Comparison of ENCODE assay signal across 1 cellular context in the genomic region with DNA sequence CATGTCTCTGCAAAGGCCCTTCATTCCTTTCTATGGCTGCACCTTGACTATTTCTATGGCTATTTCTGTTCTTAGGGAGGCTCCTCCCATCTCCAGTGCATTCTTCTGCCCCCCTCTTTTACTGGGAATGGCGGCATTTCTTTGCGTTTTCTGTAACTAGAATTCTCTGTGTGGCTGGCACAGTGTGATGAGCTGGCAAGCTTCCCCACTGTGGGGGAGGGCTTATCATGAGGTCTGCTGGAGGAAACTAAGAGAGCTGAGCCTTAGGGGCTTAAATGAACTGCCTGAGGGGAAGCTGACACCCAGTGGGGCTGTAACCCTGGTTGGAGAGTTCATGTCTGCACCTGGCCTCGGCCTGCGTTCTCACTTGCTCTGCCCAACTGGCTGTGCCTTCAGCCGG.
TF ChIP-seq lines count a peak whose summit lies in the region.

No MANE protein-coding gene starts in this region.

TF ChIP-seq in WTC11, 78 proteins besides CTCF, POLR2A, EP300 and RAD21 (continued from another document):
- TF ChIP-seq ARID4B (CRISPR knock-in tag; IDR thresholded peaks at IDR 0.05; ENCODE audit: borderline replicate concordance) (no peak), ELF4 (CRISPR knock-in tag; IDR thresholded peaks at IDR 0.05; ENCODE audit: low read depth) (no peak), NR3C1 (CRISPR knock-in tag; conservative IDR thresholded peaks at IDR 0.05; ENCODE audit: low read depth) (no peak), TCF7 (CRISPR knock-in tag; IDR thresholded peaks at IDR 0.05; ENCODE audit: low read depth) (no peak), NFE2L1 (CRISPR knock-in tag; IDR thresholded peaks at IDR 0.05) (no peak), ERG (CRISPR knock-in tag; IDR thresholded peaks at IDR 0.05) (no peak), GABPB1 (CRISPR knock-in tag; IDR thresholded peaks at IDR 0.05) (no peak), MYBL2 (CRISPR knock-in tag; IDR thresholded peaks at IDR 0.05) (no peak), GTF2I (CRISPR knock-in tag; conservative IDR thresholded peaks at IDR 0.05) (no peak), RORB (CRISPR knock-in tag; IDR thresholded peaks at IDR 0.05) (no peak), E2F4 (CRISPR knock-in tag; IDR thresholded peaks at IDR 0.05; ENCODE audit: borderline replicate concordance, low read depth) (no peak)
